ENCODE assay signal across 12 cellular contexts in the genomic region with DNA sequence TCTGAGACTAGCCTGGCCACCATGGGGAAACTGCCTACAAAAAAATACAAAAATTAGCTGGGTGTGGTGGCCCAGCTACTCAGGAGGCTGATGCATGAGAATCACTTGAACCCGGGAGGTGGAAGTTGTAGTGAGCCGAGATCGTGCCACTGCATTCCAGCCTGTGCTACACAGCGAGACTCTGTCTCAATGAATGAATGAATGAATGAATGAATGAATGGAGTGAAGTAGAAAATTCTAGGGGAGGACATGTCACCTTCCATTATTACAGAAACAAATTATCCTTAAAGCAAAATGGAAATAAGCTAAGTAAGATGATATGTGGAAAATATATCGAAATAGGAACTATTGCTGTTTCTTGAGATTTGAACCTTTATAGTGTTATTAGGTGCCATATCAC.
"Had no signal": no experiment of that assay in that cellular context is flagged by ENCODE, and none has a peak within 500 bp of the region (broad histone marks: within the 10 kb centered on the region; RNA-seq: fewer than 3 reads in every experiment).

No MANE protein-coding gene starts in this region.

- ATAC-seq: left colon; stimulated activated effector memory CD8-positive, alpha-beta T cell treated with anti-CD3 and anti-CD28 coated beads, Interleukin-12 subunit alpha, Interleukin-12 subunit beta, amount 100 ng/mL, for 72 hours had no signal

- H3K27ac Mint-ChIP-seq: activated naive CD4-positive, alpha-beta T cell treated with anti-CD3 and anti-CD28 coated beads, Interleukin-2, amount 10 ng/mL, durations not matched to agents 7 days and 5 days; naive B cell; stimulated activated effector memory CD8-positive, alpha-beta T cell treated with anti-CD3 and anti-CD28 coated beads, Interleukin-12 subunit alpha, Interleukin-12 subunit beta, amount 100 ng/mL, for 72 hours had no signal

- H3K9me3 Mint-ChIP-seq: activated naive CD4-positive, alpha-beta T cell treated with anti-CD3 and anti-CD28 coated beads, Interleukin-2, amount 10 ng/mL, durations not matched to agents 7 days and 5 days; naive B cell; stimulated activated effector memory CD8-positive, alpha-beta T cell treated with anti-CD3 and anti-CD28 coated beads, Interleukin-12 subunit alpha, Interleukin-12 subunit beta, amount 100 ng/mL, for 72 hours had no signal

- H3K9me3 ChIP-seq: adrenal gland, neutrophil, thyroid gland had no signal

- H3K27me3 ChIP-seq: adrenal gland, neutrophil, thyroid gland had no signal

- H3K4me3 Mint-ChIP-seq: activated naive CD4-positive, alpha-beta T cell treated with anti-CD3 and anti-CD28 coated beads, Interleukin-2, amount 10 ng/mL, durations not matched to agents 7 days and 5 days had no signal

- H3K27me3 Mint-ChIP-seq: activated naive CD4-positive, alpha-beta T cell treated with anti-CD3 and anti-CD28 coated beads, Interleukin-2, amount 10 ng/mL, durations not matched to agents 7 days and 5 days; naive B cell had no signal

- H3K36me3 ChIP-seq: neutrophil had no signal

- H3K4me3 ChIP-seq: adrenal gland, lung, thyroid gland had no signal

- DNase-seq: activated CD4-positive, alpha-beta T cell treated with anti-CD3 and anti-CD28 coated beads, Interleukin-2, amount 50 U/mL, for 1 hour; activated CD4-positive, CD25-positive, alpha-beta regulatory T cell; activated CD8-positive, alpha-beta memory T cell treated with anti-CD3 and anti-CD28 coated beads for 24 hours; activated naive CD4-positive, alpha-beta T cell treated with anti-CD3 and anti-CD28 coated beads, Interleukin-2, amount 10 ng/mL, durations not matched to agents 7 days and 5 days; adrenal gland; left colon; naive B cell; retina; thyroid gland had no signal

- H3K27ac ChIP-seq: adrenal gland, neutrophil, thyroid gland had no signal
